ENCODE assay signal across 1 cellular context in genomic region chr9:89310486-89311345, GRCh38.
TF ChIP-seq lines count a peak whose summit lies in the region.

Gene CKS2 (plus strand): TSS chr9:89311195. CDS start chr9:89311293, 98 bp downstream.

TF ChIP-seq in GM23338, 12 proteins besides CTCF, POLR2A, EP300 and RAD21 (continued from another document):
- peak; percentile 13 for TF ChIP-seq REST (IDR thresholded peaks at IDR 0.05; ENCODE audit: unreplicated experiment)
- TF ChIP-seq POLR2AphosphoS5 (IDR thresholded peaks at IDR 0.05; ENCODE audit: low read depth) = peak; percentile 99
